In the genomic region with DNA sequence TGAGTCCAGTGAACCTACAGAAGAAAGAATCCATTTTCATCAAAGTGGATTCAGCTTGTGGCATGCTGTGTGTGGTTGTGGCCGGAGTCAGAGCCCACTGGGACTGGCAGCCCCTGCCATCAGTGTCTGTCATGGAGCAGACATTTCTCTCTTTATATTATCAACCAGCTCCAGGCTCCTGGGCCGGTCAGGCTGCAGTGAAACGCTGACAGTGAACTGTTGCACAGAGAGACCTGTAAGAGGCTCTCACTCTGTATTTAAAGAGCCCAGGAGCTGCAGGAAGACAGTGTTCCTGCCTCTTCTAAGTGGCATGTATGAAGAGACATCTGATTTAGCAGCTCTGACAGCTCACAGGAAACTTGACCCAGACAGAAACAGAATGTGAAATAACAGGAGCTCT, we compare ENCODE assay signal across 17 cellular contexts.
A peak's percentile ranks its signal among the peaks of the same experiment; 100 is the strongest.
DNase-seq lines count a peak whose midpoint lies in the region; ATAC-seq and TF ChIP-seq lines count a peak whose summit lies in the region.
"Had no signal": no experiment of that assay in that cellular context is flagged by ENCODE, and none has a peak within 500 bp of the region (broad histone marks: within the 10 kb centered on the region; RNA-seq: fewer than 3 reads in every experiment).

No MANE protein-coding gene starts in this region.

- no peaks in the 10 kb centered on the region; the same call in 1 of the 2 replicates for H3K4me1 ChIP-seq in GM23338 (ENCODE audit: insufficient read depth)
- H3K4me1 ChIP-seq in tibial artery, result no peaks in the 10 kb centered on the region
- H3K4me1 ChIP-seq: Caco-2, esophagus squamous epithelium, sigmoid colon had no signal

- H3K9me2 ChIP-seq in GM23338 (ENCODE audit: insufficient read depth), result no peaks in the 10 kb centered on the region; the same call in 1 of the 2 replicates

- H3F3A ChIP-seq in GM23338 (replicated peaks; ENCODE audit: low read depth), result no peaks in the 10 kb centered on the region

- no peaks in the 10 kb centered on the region for H3K9me3 ChIP-seq in tibial artery
- H3K9me3 ChIP-seq: Caco-2, esophagus squamous epithelium, sigmoid colon had no signal

- H3K9me3 Mint-ChIP-seq in GM23338 (no peaks in the 10 kb centered on the region), brain (no peaks in the 10 kb centered on the region), nephron progenitor cell (no peaks in the 10 kb centered on the region)
- H3K9me3 Mint-ChIP-seq: activated naive CD8-positive, alpha-beta T cell treated with anti-CD3 and anti-CD28 coated beads for 36 hours had no signal

- no peak overlapping the region for H3K27ac Mint-ChIP-seq in GM23338
- H3K27ac Mint-ChIP-seq in brain, result peak overlapping the region in 4 of 5 experiments; percentile 47 to 91 (median 72)
- H3K27ac Mint-ChIP-seq in nephron progenitor cell, result peak overlapping the region; percentile 87
- H3K27ac Mint-ChIP-seq: activated naive CD8-positive, alpha-beta T cell treated with anti-CD3 and anti-CD28 coated beads for 36 hours; activated T-cell treated with anti-CD3 and anti-CD28 coated beads, Interleukin-2, amount 50 U/mL, for 24 hours had no signal

- TF ChIP-seq CTCF in GM23338 (conservative IDR thresholded peaks at IDR 0.05; ENCODE audit: low read depth in 2 of 2) (no peak), brain (conservative IDR thresholded peaks at IDR 0.05) (no peak), nephron progenitor cell (IDR thresholded peaks at IDR 0.05) (no peak), tibial artery (IDR thresholded peaks at IDR 0.05) (no peak)

- no peak overlapping the region for H3K4me3 Mint-ChIP-seq in GM23338
- peak overlapping the region in 2 of 5 experiments; percentile 49 to 66 for H3K4me3 Mint-ChIP-seq in brain
- H3K4me3 Mint-ChIP-seq in nephron progenitor cell, result no peak overlapping the region
- H3K4me3 Mint-ChIP-seq: activated naive CD8-positive, alpha-beta T cell treated with anti-CD3 and anti-CD28 coated beads for 36 hours; activated T-cell treated with anti-CD3 and anti-CD28 coated beads, Interleukin-2, amount 50 U/mL, for 24 hours had no signal

- no peaks in the 10 kb centered on the region for H3K27me3 ChIP-seq in GM23338 (ENCODE audit: insufficient read depth)
- H3K27me3 ChIP-seq in tibial artery, result no peaks in the 10 kb centered on the region
- H3K27me3 ChIP-seq: esophagus squamous epithelium, sigmoid colon had no signal

- H3K27ac ChIP-seq in GM23338 (ENCODE audit: low read depth) (no peak overlapping the region), tibial artery (no peak overlapping the region)
- H3K27ac ChIP-seq: esophagus squamous epithelium, sigmoid colon had no signal

- DNase-seq in GM23338 (ENCODE audit: low spot score), result no peak
- DNase-seq in NCI-H460 (ENCODE audit: extremely low read depth, low read depth), result peak; percentile 3
- DNase-seq in nephron progenitor cell, result peak; percentile 42
- no peak for DNase-seq in amniotic stem cell (lab: John Stamatoyannopoulos, UW)
- DNase-seq in tibial artery, result no peak
- DNase-seq: activated CD4-positive, alpha-beta T cell treated with anti-CD3 and anti-CD28 coated beads, Interleukin-2, amount 50 U/mL, for 48 hours; activated naive CD8-positive, alpha-beta T cell treated with anti-CD3 and anti-CD28 coated beads for 36 hours; activated T-cell treated with anti-CD3 and anti-CD28 coated beads, Interleukin-2, amount 50 U/mL, for 24 hours; Caco-2; esophagus squamous epithelium; NCI-H1417 treated with DMSO at 0.1 percent for 48 hours; NCI-H524; nucleus accumbens; sigmoid colon; SW 1271 had no signal

- peak overlapping the region; percentile 70; the same call in 1 of the 2 replicates for H2AFZ ChIP-seq in GM23338

- intact Hi-C loops in tibial artery (cut with DNase I; ENCODE audit: low total_unique reads), result no loop called here

- H3K4me1 Mint-ChIP-seq in GM23338, result peaks cover 4% of the 10 kb centered on the region; the same call in 2 of the 3 replicates
- H3K4me1 Mint-ChIP-seq in brain, result peaks cover 21% of the 10 kb centered on the region
- H3K4me1 Mint-ChIP-seq in nephron progenitor cell, result peaks cover 24% of the 10 kb centered on the region
- H3K4me1 Mint-ChIP-seq: activated naive CD8-positive, alpha-beta T cell treated with anti-CD3 and anti-CD28 coated beads for 36 hours had no signal

- H3K27me3 Mint-ChIP-seq in GM23338 (ENCODE audit: insufficient read depth, low read depth, poor library complexity) (no peaks in the 10 kb centered on the region), brain (no peaks in the 10 kb centered on the region), nephron progenitor cell (ENCODE audit: low read depth, poor library complexity) (no peaks in the 10 kb centered on the region)
- H3K27me3 Mint-ChIP-seq: activated naive CD8-positive, alpha-beta T cell treated with anti-CD3 and anti-CD28 coated beads for 36 hours; activated T-cell treated with anti-CD3 and anti-CD28 coated beads, Interleukin-2, amount 50 U/mL, for 24 hours had no signal

- H3K4me3 ChIP-seq in GM23338 (no peak overlapping the region), tibial artery (no peak overlapping the region)
- H3K4me3 ChIP-seq: esophagus squamous epithelium, sigmoid colon had no signal

- H3K36me3 ChIP-seq in GM23338 (ENCODE audit: insufficient read depth) (no peaks in the 10 kb centered on the region), tibial artery (no peaks in the 10 kb centered on the region)
- H3K36me3 ChIP-seq: esophagus squamous epithelium, sigmoid colon had no signal

- H3K79me2 ChIP-seq in GM23338 (replicated peaks; ENCODE audit: insufficient read depth), result no peaks in the 10 kb centered on the region

- no peak overlapping the region for H3K4me2 ChIP-seq in GM23338

- ATAC-seq in GM23338 (peak; percentile 67), HG03571 (IDR thresholded peaks at IDR 0.05; ENCODE audit: unreplicated experiment) (no peak)

- no peaks in the 10 kb centered on the region for H3K36me3 Mint-ChIP-seq in GM23338 (ENCODE audit: low read depth)
- no peaks in the 10 kb centered on the region for H3K36me3 Mint-ChIP-seq in brain
- H3K36me3 Mint-ChIP-seq in nephron progenitor cell (ENCODE audit: low read depth), result no peaks in the 10 kb centered on the region
- H3K36me3 Mint-ChIP-seq: activated naive CD8-positive, alpha-beta T cell treated with anti-CD3 and anti-CD28 coated beads for 36 hours had no signal

- H4K20me1 ChIP-seq in GM23338 (replicated peaks; ENCODE audit: insufficient read depth), result no peaks in the 10 kb centered on the region

TF ChIP-seq in GM23338, 12 proteins besides CTCF, POLR2A, EP300 and RAD21:
- TF ChIP-seq NANOG (IDR thresholded peaks at IDR 0.05; ENCODE audit: borderline replicate concordance), result no peak
- no peak for TF ChIP-seq EZH2 (IDR thresholded peaks at IDR 0.05; ENCODE audit: low read depth, unreplicated experiment)
- TF ChIP-seq STAT1 (IDR thresholded peaks at IDR 0.05; ENCODE audit: unreplicated experiment), result no peak
- TF ChIP-seq ZNF114 (CRISPR knock-in tag; IDR thresholded peaks at IDR 0.05), result no peak
- no peak for TF ChIP-seq POLR2AphosphoS5 (IDR thresholded peaks at IDR 0.05; ENCODE audit: low read depth)
- TF ChIP-seq JUNB (IDR thresholded peaks at IDR 0.05; ENCODE audit: unreplicated experiment), result no peak

Comparison
In these comparisons a context has a peak if more than half of its experiments do, and no peak if none do; other contexts are left out.
1. DNase-seq: peak in NCI-H460 (single experiment) and nephron progenitor cell (single experiment); none in GM23338 (single experiment), amniotic stem cell (single experiment) and tibial artery (0 of 2).